ENCODE assay signal across 8 cellular contexts in the genomic region with DNA sequence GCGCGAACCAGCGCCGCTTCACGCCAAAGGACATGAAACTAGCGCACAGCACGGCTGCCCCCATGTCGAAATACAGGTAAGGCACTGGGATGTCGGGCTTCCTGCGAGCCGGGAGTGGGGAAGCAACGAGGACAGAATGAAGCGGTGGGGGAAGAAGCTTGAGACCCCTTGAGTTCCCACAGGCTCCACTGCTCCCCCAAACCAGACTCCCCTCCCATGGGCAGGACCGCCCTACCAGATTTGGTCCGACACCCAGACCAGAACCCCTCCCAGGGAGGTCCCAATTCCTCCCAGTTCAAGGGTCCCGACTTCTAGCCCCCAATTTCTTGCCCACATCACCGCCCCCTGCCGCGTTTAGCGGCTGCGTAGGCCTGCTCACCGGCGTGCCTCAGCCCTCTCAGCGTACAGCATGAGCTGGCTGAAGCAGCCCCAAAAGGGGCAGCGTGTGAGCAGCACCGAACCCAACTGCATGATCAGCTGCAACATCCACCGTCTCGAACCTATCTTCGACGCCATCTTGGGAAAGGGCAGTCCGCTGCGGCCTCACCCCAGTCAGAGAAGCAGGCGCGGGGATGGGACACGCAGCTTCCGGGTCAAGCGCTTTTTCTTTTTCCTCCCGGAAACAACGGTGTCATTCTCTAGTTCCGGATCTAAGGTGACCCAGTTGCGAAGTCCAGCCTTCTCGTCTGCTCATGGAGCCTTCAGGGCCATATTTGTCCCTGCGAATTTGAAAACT. TPM values are rescaled to one million over a fixed set of nuclear protein-coding genes. Genes with fewer than 3 reads are reported as not detected.
DNase-seq lines count a peak whose midpoint lies in the region; ATAC-seq and TF ChIP-seq lines count a peak whose summit lies in the region.

A gene (minus strand): TSS at position 527 of the 736 bp plus-strand sequence. CDS start 11 bp downstream, at position 516.

- H3K27me3 ChIP-seq in naive thymus-derived CD4-positive, alpha-beta T cell (ENCODE audit: control insufficient read depth in 2 of 2, insufficient read depth in 2 of 2, low read length in 2 of 2) = no peaks in the 10 kb centered on the region

- TF ChIP-seq CTCF in RWPE1 (conservative IDR thresholded peaks at IDR 0.05; ENCODE audit: low read depth) (no peak), fibroblast of mammary gland (conservative IDR thresholded peaks at IDR 0.05; ENCODE audit: control insufficient read depth, insufficient read depth, low read depth, low read length) (no peak)

- peaks cover 25% of the 10 kb centered on the region for H3K36me3 Mint-ChIP-seq in activated T-helper 17 cell treated with anti-CD3 and anti-CD28 coated beads, Interleukin-2, amount 50 U/mL, for 72 hours (ENCODE audit: low read depth)
- H3K36me3 Mint-ChIP-seq in naive thymus-derived CD4-positive, alpha-beta T cell = peaks cover 3 to 13% (median 9%) of the 10 kb centered on the region in 5 donors
- peaks cover 17% of the 10 kb centered on the region for H3K36me3 Mint-ChIP-seq in stimulated activated memory B cell treated with anti-CD40 and anti-IgM and Interleukin-4, amounts not matched to agents 10 μg/mL and 1 μg/mL and 100 μg/mL, for 72 hours

- ATAC-seq in GM21717 (IDR thresholded peaks at IDR 0.05; ENCODE audit: unreplicated experiment) = peak; percentile 67
- ATAC-seq in activated T-helper 17 cell treated with anti-CD3 and anti-CD28 coated beads, Interleukin-2, amount 50 U/mL, for 72 hours (replicated peaks) = peak; percentile 99
- peak; percentile 99 for ATAC-seq in naive thymus-derived CD4-positive, alpha-beta T cell
- ATAC-seq in stimulated activated memory B cell treated with anti-CD40 and anti-IgM and Interleukin-4, amounts not matched to agents 10 μg/mL and 1 μg/mL and 100 μg/mL, for 72 hours = peak; percentile 96

- peak within 1 kb of the TSS; percentile 80 for H3K27ac ChIP-seq in RWPE1
- peak within 1 kb of the TSS; percentile 73 for H3K27ac ChIP-seq in naive thymus-derived CD4-positive, alpha-beta T cell (ENCODE audit: low read depth, low read length)

- CTCF ChIA-PET in RWPE1 (lab: Yijun Ruan, JAX) = interaction anchor here (1.7 kb wide), 1 partner anchor 70 kb away, joined by 4 read pairs; no protein-coding TSS in a partner anchor
- CTCF ChIA-PET in naive thymus-derived CD4-positive, alpha-beta T cell (lab: Charles Lee) = interaction anchor here (0.9 kb wide), 1 partner anchor 137 kb away, joined by 3 read pairs; no protein-coding TSS in a partner anchor

- H3K4me1 ChIP-seq in naive thymus-derived CD4-positive, alpha-beta T cell (ENCODE audit: control insufficient read depth in 2 of 2, insufficient read depth in 2 of 2, low read length in 2 of 2) = peaks cover 8 to 9% of the 10 kb centered on the region in 2 donors

- no peaks in the 10 kb centered on the region for H3K4me1 Mint-ChIP-seq in activated T-helper 17 cell treated with anti-CD3 and anti-CD28 coated beads, Interleukin-2, amount 50 U/mL, for 72 hours
- H3K4me1 Mint-ChIP-seq in naive thymus-derived CD4-positive, alpha-beta T cell = peaks cover 7 to 23% (median 11%) of the 10 kb centered on the region in 7 donors
- H3K4me1 Mint-ChIP-seq in stimulated activated memory B cell treated with anti-CD40 and anti-IgM and Interleukin-4, amounts not matched to agents 10 μg/mL and 1 μg/mL and 100 μg/mL, for 72 hours = peaks cover 29% of the 10 kb centered on the region

- intact Hi-C loops in naive thymus-derived CD4-positive, alpha-beta T cell (cut with micrococcal nuclease) = loop anchor here (1.0 to 10.0 kb wide), 7 partner anchors 8 to 530 kb away; a partner anchor contains a TSS

- H3K9me3 ChIP-seq in naive thymus-derived CD4-positive, alpha-beta T cell (ENCODE audit: control insufficient read depth in 2 of 3, low read length in 3 of 3) = no peaks in the 10 kb centered on the region

- H3K27ac Mint-ChIP-seq in activated T-helper 17 cell treated with anti-CD3 and anti-CD28 coated beads, Interleukin-2, amount 50 U/mL, for 72 hours = peak within 1 kb of the TSS; percentile 99
- peak within 1 kb of the TSS; percentile 84 to 99 (median 95) for H3K27ac Mint-ChIP-seq in naive thymus-derived CD4-positive, alpha-beta T cell
- peak within 1 kb of the TSS; percentile 96 for H3K27ac Mint-ChIP-seq in stimulated activated memory B cell treated with anti-CD40 and anti-IgM and Interleukin-4, amounts not matched to agents 10 μg/mL and 1 μg/mL and 100 μg/mL, for 72 hours

- POLR2A ChIA-PET in RWPE1 (lab: Yijun Ruan, JAX; ENCODE audit: low non-redundant PET) = no interaction called here
- POLR2A ChIA-PET in naive thymus-derived CD4-positive, alpha-beta T cell (lab: Charles Lee) = interaction anchor here (0.6 to 1.0 kb wide), 5 partner anchors 14 to 1017 kb away, joined by 3 to 4 read pairs (median 4); a partner anchor contains a TSS

- peak within 1 kb of the TSS; percentile 98 for H3K4me3 Mint-ChIP-seq in activated T-helper 17 cell treated with anti-CD3 and anti-CD28 coated beads, Interleukin-2, amount 50 U/mL, for 72 hours
- H3K4me3 Mint-ChIP-seq in naive thymus-derived CD4-positive, alpha-beta T cell = peak within 1 kb of the TSS; percentile 93 to 100 (median 98)
- H3K4me3 Mint-ChIP-seq in stimulated activated memory B cell treated with anti-CD40 and anti-IgM and Interleukin-4, amounts not matched to agents 10 μg/mL and 1 μg/mL and 100 μg/mL, for 72 hours = peak within 1 kb of the TSS; percentile 100

- peaks cover 0 to 12% (median 0%) of the 10 kb centered on the region in 3 experiments for H3K36me3 ChIP-seq in naive thymus-derived CD4-positive, alpha-beta T cell (ENCODE audit: control insufficient read depth in 2 of 3, insufficient read depth in 3 of 3, low read length in 3 of 3)

- H3K9me3 Mint-ChIP-seq in activated T-helper 17 cell treated with anti-CD3 and anti-CD28 coated beads, Interleukin-2, amount 50 U/mL, for 72 hours = no peaks in the 10 kb centered on the region
- peaks cover 0 to 4% (median 0%) of the 10 kb centered on the region in 11 donors for H3K9me3 Mint-ChIP-seq in naive thymus-derived CD4-positive, alpha-beta T cell
- no peaks in the 10 kb centered on the region for H3K9me3 Mint-ChIP-seq in stimulated activated memory B cell treated with anti-CD40 and anti-IgM and Interleukin-4, amounts not matched to agents 10 μg/mL and 1 μg/mL and 100 μg/mL, for 72 hours

- DNase-seq in DMS114 treated with DMSO at 0.1 percent for 48 hours (lab: John Stamatoyannopoulos, UW; ENCODE audit: unreplicated experiment) (peak; percentile 86), Kasumi-1 (lab: John Stamatoyannopoulos, UW) (peak; percentile 90 to 94), RWPE1 (ENCODE audit: low spot score) (peak; percentile 96), fibroblast of mammary gland (ENCODE audit: low read depth) (peak; percentile 94)
- peak; percentile 63 to 90 (median 82) for DNase-seq in naive thymus-derived CD4-positive, alpha-beta T cell

- no peaks in the 10 kb centered on the region for H3K27me3 Mint-ChIP-seq in activated T-helper 17 cell treated with anti-CD3 and anti-CD28 coated beads, Interleukin-2, amount 50 U/mL, for 72 hours
- peaks cover 0 to under 1% (median 0%) of the 10 kb centered on the region in 5 donors for H3K27me3 Mint-ChIP-seq in naive thymus-derived CD4-positive, alpha-beta T cell
- H3K27me3 Mint-ChIP-seq in stimulated activated memory B cell treated with anti-CD40 and anti-IgM and Interleukin-4, amounts not matched to agents 10 μg/mL and 1 μg/mL and 100 μg/mL, for 72 hours = no peaks in the 10 kb centered on the region

- peak within 1 kb of the TSS; percentile 97 for H3K4me3 ChIP-seq in fibroblast of mammary gland (ENCODE audit: control insufficient read depth, low read depth, low read length)
- H3K4me3 ChIP-seq in naive thymus-derived CD4-positive, alpha-beta T cell (ENCODE audit: low read length) = peak within 1 kb of the TSS; percentile 96

RNA-seq across cellular contexts. Expression of the gene that starts here (rescaled TPM):
- total RNA-seq in activated T-helper 17 cell treated with anti-CD3 and anti-CD28 coated beads, Interleukin-2, amount 50 U/mL, for 72 hours = 10 to 100 TPM; 33.0 to 35.1 TPM
- 10 to 100 TPM; 12.1 to 32.0 (median 30.5) TPM for total RNA-seq in naive thymus-derived CD4-positive, alpha-beta T cell
- polyA plus RNA-seq in naive thymus-derived CD4-positive, alpha-beta T cell = 10 to 100 TPM; 33.8 to 36.0 TPM

Comparison
In these comparisons a context has a peak if more than half of its experiments do, and no peak if none do; other contexts are left out.
1. Peak in every context shown above with its lines: DNase-seq, ATAC-seq, H3K4me3 ChIP-seq and H3K27ac ChIP-seq.